8 cellular contexts compared by ENCODE assay signal in genomic region chr9:71001780-71002386, GRCh38.
DNase-seq lines count a peak whose midpoint lies in the region; ATAC-seq lines count a peak whose summit lies in the region.

No MANE protein-coding gene starts in this region.

- no peaks in the 10 kb centered on the region for H3K36me3 Mint-ChIP-seq in activated CD4-positive, alpha-beta T cell treated with anti-CD3 and anti-CD28 coated beads, Interleukin-2, amount 10 ng/mL, durations not matched to agents 7 days and 5 days (ENCODE audit: low read depth)

- no peak overlapping the region for H3K4me3 Mint-ChIP-seq in activated CD4-positive, alpha-beta T cell treated with anti-CD3 and anti-CD28 coated beads, Interleukin-2, amount 10 ng/mL, durations not matched to agents 7 days and 5 days

- H3K9me3 Mint-ChIP-seq in activated CD4-positive, alpha-beta T cell treated with anti-CD3 and anti-CD28 coated beads, Interleukin-2, amount 10 ng/mL, durations not matched to agents 7 days and 5 days: peaks cover 5% of the 10 kb centered on the region

- H3K27ac Mint-ChIP-seq in activated CD4-positive, alpha-beta T cell treated with anti-CD3 and anti-CD28 coated beads, Interleukin-2, amount 10 ng/mL, durations not matched to agents 7 days and 5 days: no peak overlapping the region

- peak; percentile 25 for DNase-seq in activated CD4-positive, alpha-beta T cell treated with anti-CD3 and anti-CD28 coated beads, Interleukin-2, amount 10 ng/mL, durations not matched to agents 7 days and 5 days
- DNase-seq in activated CD4-positive, alpha-beta T cell treated with anti-CD3 and anti-CD28 coated beads for 1 hour: no peak
- DNase-seq in SW480 (ENCODE audit: low spot score) (peak; percentile 55), islet precursor cell (peak; percentile 67), NCI-H2196 treated with DMSO at 0.1 percent for 48 hours (lab: John Stamatoyannopoulos, UW; ENCODE audit: unreplicated experiment) (no peak), midbrain (lab: John Stamatoyannopoulos, UW) (no peak)

- H3K27me3 Mint-ChIP-seq in activated CD4-positive, alpha-beta T cell treated with anti-CD3 and anti-CD28 coated beads, Interleukin-2, amount 10 ng/mL, durations not matched to agents 7 days and 5 days: no peaks in the 10 kb centered on the region

- POLR2A ChIA-PET in activated CD4-positive, alpha-beta T cell treated with anti-CD3 and anti-CD28 coated beads, Interleukin-2, amount 10 ng/mL, durations not matched to agents 7 days and 5 days (lab: Charles Lee): no interaction called here

- ATAC-seq in HG03378 (IDR thresholded peaks at IDR 0.05; ENCODE audit: unreplicated experiment) (peak; percentile 47), HG02623 (IDR thresholded peaks at IDR 0.05; ENCODE audit: unreplicated experiment) (no peak)

- H3K4me1 Mint-ChIP-seq in activated CD4-positive, alpha-beta T cell treated with anti-CD3 and anti-CD28 coated beads, Interleukin-2, amount 10 ng/mL, durations not matched to agents 7 days and 5 days: no peaks in the 10 kb centered on the region

- CTCF ChIA-PET in activated CD4-positive, alpha-beta T cell treated with anti-CD3 and anti-CD28 coated beads, Interleukin-2, amount 10 ng/mL, durations not matched to agents 7 days and 5 days (lab: Charles Lee): no interaction called here

Comparison
In these comparisons a context has a peak if more than half of its experiments do, and no peak if none do; other contexts are left out.
1. DNase-seq: peak in activated CD4-positive, alpha-beta T cell treated with anti-CD3 and anti-CD28 coated beads, Interleukin-2, amount 10 ng/mL, durations not matched to agents 7 days and 5 days (single experiment), SW480 (single experiment) and islet precursor cell (single experiment); none in activated CD4-positive, alpha-beta T cell treated with anti-CD3 and anti-CD28 coated beads for 1 hour (single experiment), NCI-H2196 treated with DMSO at 0.1 percent for 48 hours (single experiment) and midbrain (single experiment).